1 cellular context compared by ENCODE assay signal in the genomic region with DNA sequence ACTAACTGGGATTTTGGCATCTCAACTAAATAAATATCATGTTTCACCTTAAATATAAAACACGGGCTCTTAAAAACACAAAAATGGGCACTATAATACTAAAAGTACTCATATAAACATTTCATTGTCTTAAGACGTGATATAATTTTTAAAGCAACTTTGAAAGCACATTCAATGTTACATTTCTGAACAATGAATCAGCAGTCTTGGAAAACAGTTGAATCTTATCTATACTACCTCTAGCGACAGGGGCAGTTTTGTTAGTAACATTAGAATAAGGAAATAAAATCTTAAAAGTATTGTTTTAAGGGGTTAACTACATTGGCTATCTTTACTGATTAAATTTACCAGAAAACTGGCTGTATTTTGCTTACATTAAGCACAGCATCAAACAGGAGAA.
TF ChIP-seq lines count a peak whose summit lies in the region.

No MANE protein-coding gene starts in this region.

TF ChIP-seq in IMR-90, 13 proteins besides CTCF, POLR2A, EP300 and RAD21:
- TF ChIP-seq FOS (IDR thresholded peaks at IDR 0.05; ENCODE audit: low read depth, low read length) (no peak), RCOR1 (IDR thresholded peaks at IDR 0.05; ENCODE audit: insufficient replicate concordance, low read length) (no peak), CHD1 (IDR thresholded peaks at IDR 0.05; ENCODE audit: low read depth, low read length) (no peak), BHLHE40 (IDR thresholded peaks at IDR 0.05; ENCODE audit: low read depth, low read length) (no peak), SMC3 (IDR thresholded peaks at IDR 0.05; ENCODE audit: low read depth, low read length) (no peak), MAFK (IDR thresholded peaks at IDR 0.05; ENCODE audit: low read depth, low read length) (no peak), RFX5 (IDR thresholded peaks at IDR 0.05; ENCODE audit: low read depth, low read length) (no peak), NFE2L2 (IDR thresholded peaks at IDR 0.05; ENCODE audit: low read depth, low read length) (no peak), CEBPB (IDR thresholded peaks at IDR 0.05; ENCODE audit: low read depth, low read length) (no peak), MXI1 (IDR thresholded peaks at IDR 0.05; ENCODE audit: borderline replicate concordance, low read depth, low read length) (no peak), MAZ (IDR thresholded peaks at IDR 0.05; ENCODE audit: borderline replicate concordance, low read depth, low read length) (no peak)
- TF ChIP-seq, protein P1, sequence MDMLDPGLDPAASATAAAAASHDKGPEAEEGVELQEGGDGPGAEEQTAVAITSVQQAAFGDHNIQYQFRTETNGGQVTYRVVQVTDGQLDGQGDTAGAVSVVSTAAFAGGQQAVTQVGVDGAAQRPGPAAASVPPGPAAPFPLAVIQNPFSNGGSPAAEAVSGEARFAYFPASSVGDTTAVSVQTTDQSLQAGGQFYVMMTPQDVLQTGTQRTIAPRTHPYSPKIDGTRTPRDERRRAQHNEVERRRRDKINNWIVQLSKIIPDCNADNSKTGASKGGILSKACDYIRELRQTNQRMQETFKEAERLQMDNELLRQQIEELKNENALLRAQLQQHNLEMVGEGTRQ (IDR thresholded peaks at IDR 0.05; ENCODE audit: low read depth, low read length): no peak
- TF ChIP-seq, protein P2, sequence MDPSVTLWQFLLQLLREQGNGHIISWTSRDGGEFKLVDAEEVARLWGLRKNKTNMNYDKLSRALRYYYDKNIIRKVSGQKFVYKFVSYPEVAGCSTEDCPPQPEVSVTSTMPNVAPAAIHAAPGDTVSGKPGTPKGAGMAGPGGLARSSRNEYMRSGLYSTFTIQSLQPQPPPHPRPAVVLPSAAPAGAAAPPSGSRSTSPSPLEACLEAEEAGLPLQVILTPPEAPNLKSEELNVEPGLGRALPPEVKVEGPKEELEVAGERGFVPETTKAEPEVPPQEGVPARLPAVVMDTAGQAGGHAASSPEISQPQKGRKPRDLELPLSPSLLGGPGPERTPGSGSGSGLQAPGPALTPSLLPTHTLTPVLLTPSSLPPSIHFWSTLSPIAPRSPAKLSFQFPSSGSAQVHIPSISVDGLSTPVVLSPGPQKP (IDR thresholded peaks at IDR 0.05; ENCODE audit: borderline replicate concordance, low read depth, low read length): no peak
